Comparison of ENCODE assay signal across 1 cellular context in the genomic region with DNA sequence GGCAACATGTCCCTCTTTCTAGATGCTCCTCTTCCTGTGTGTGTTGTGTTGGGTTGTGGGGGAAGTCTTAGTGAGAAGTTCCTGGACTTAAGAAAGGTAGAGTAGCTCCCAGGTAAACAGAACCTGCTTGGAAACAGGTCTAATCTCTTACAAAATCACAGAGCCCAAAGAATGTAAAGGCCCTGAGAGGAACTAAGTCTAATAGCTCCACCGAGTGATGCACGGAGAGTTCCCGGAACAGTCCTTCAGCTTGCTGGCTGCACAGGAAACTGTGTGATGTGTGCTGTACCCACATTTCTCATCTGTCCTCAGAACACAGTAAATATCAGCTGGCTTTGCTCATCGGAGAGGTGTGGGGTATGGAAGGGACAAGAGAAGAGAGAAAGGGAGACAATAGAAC.
TF ChIP-seq lines count a peak whose summit lies in the region.

No MANE protein-coding gene starts in this region.

TF ChIP-seq in IMR-90, 13 proteins besides CTCF, POLR2A, EP300 and RAD21:
- no peak for TF ChIP-seq RCOR1 (IDR thresholded peaks at IDR 0.05; ENCODE audit: insufficient replicate concordance, low read length)
- TF ChIP-seq RFX5 (IDR thresholded peaks at IDR 0.05; ENCODE audit: low read depth, low read length) = no peak
- TF ChIP-seq, protein P1, sequence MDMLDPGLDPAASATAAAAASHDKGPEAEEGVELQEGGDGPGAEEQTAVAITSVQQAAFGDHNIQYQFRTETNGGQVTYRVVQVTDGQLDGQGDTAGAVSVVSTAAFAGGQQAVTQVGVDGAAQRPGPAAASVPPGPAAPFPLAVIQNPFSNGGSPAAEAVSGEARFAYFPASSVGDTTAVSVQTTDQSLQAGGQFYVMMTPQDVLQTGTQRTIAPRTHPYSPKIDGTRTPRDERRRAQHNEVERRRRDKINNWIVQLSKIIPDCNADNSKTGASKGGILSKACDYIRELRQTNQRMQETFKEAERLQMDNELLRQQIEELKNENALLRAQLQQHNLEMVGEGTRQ (IDR thresholded peaks at IDR 0.05; ENCODE audit: low read depth, low read length) = no peak
- no peak for TF ChIP-seq CEBPB (IDR thresholded peaks at IDR 0.05; ENCODE audit: low read depth, low read length)
- TF ChIP-seq, protein P2, sequence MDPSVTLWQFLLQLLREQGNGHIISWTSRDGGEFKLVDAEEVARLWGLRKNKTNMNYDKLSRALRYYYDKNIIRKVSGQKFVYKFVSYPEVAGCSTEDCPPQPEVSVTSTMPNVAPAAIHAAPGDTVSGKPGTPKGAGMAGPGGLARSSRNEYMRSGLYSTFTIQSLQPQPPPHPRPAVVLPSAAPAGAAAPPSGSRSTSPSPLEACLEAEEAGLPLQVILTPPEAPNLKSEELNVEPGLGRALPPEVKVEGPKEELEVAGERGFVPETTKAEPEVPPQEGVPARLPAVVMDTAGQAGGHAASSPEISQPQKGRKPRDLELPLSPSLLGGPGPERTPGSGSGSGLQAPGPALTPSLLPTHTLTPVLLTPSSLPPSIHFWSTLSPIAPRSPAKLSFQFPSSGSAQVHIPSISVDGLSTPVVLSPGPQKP (IDR thresholded peaks at IDR 0.05; ENCODE audit: borderline replicate concordance, low read depth, low read length) = no peak
- no peak for TF ChIP-seq CHD1 (IDR thresholded peaks at IDR 0.05; ENCODE audit: low read depth, low read length)
- no peak for TF ChIP-seq SMC3 (IDR thresholded peaks at IDR 0.05; ENCODE audit: low read depth, low read length)
- no peak for TF ChIP-seq MXI1 (IDR thresholded peaks at IDR 0.05; ENCODE audit: borderline replicate concordance, low read depth, low read length)
- no peak for TF ChIP-seq MAZ (IDR thresholded peaks at IDR 0.05; ENCODE audit: borderline replicate concordance, low read depth, low read length)
- TF ChIP-seq FOS (IDR thresholded peaks at IDR 0.05; ENCODE audit: low read depth, low read length) = no peak
- no peak for TF ChIP-seq NFE2L2 (IDR thresholded peaks at IDR 0.05; ENCODE audit: low read depth, low read length)
- no peak for TF ChIP-seq MAFK (IDR thresholded peaks at IDR 0.05; ENCODE audit: low read depth, low read length)
- TF ChIP-seq BHLHE40 (IDR thresholded peaks at IDR 0.05; ENCODE audit: low read depth, low read length) = no peak
